Comparison of ENCODE assay signal across 1 cellular context in genomic region chr10:90787906-90788491, GRCh38.
TF ChIP-seq lines count a peak whose summit lies in the region.

No MANE protein-coding gene starts in this region.

TF ChIP-seq in H1, 55 proteins besides CTCF, POLR2A, EP300 and RAD21:
- TF ChIP-seq YY1 (IDR thresholded peaks at IDR 0.05; ENCODE audit: low read depth, low read length) (peak; percentile 88), BRCA1 (IDR thresholded peaks at IDR 0.05; ENCODE audit: low read depth, low read length) (no peak), POLR2AphosphoS5 (IDR thresholded peaks at IDR 0.05; ENCODE audit: low read depth, low read length) (no peak), TEAD4 (IDR thresholded peaks at IDR 0.05; ENCODE audit: low read depth, low read length) (no peak), GABPA (IDR thresholded peaks at IDR 0.05; ENCODE audit: borderline replicate concordance, insufficient read depth, low read length) (no peak), SIRT6 (IDR thresholded peaks at IDR 0.05; ENCODE audit: low read length) (no peak), CBX8 (IDR thresholded peaks at IDR 0.05; ENCODE audit: borderline replicate concordance, low read depth, low read length) (no peak), RXRA (IDR thresholded peaks at IDR 0.05; ENCODE audit: insufficient read depth, low read depth, low read length) (no peak), BCL11A (IDR thresholded peaks at IDR 0.05; ENCODE audit: low read depth in 2 of 2, low read length in 2 of 2) (no peak), FOSL1 (IDR thresholded peaks at IDR 0.05; ENCODE audit: insufficient read depth, low read depth, low read length) (no peak), RNF2 (IDR thresholded peaks at IDR 0.05; ENCODE audit: borderline replicate concordance, low read depth, low read length, missing control alignments, poor library complexity, severe bottlenecking) (no peak), CHD7 (IDR thresholded peaks at IDR 0.05; ENCODE audit: insufficient replicate concordance, low read length) (no peak), SIN3A (conservative IDR thresholded peaks at IDR 0.05 in 1 of 2, IDR thresholded peaks at IDR 0.05 in 1 of 2; ENCODE audit: low read depth in 1 of 2, low read length in 2 of 2) (peak; percentile 66 to 76; a peak in 3 of 4 replicates), TAF1 (IDR thresholded peaks at IDR 0.05; ENCODE audit: low read depth, low read length) (no peak), ATF3 (IDR thresholded peaks at IDR 0.05; ENCODE audit: insufficient read depth, low read depth, low read length) (no peak), SP4 (IDR thresholded peaks at IDR 0.05; ENCODE audit: low read length) (no peak), MAX (IDR thresholded peaks at IDR 0.05) (no peak)
